15 cellular contexts compared by ENCODE assay signal in genomic region chr10:29783211-29783947, GRCh38.
DNase-seq lines count a peak whose midpoint lies in the region; ATAC-seq and TF ChIP-seq lines count a peak whose summit lies in the region.
"Had no signal": no experiment of that assay in that cellular context is flagged by ENCODE, and none has a peak within 500 bp of the region (broad histone marks: within the 10 kb centered on the region; RNA-seq: fewer than 3 reads in every experiment).

No MANE protein-coding gene starts in this region.

- TF ChIP-seq CTCF in transverse colon (IDR thresholded peaks at IDR 0.05) (no peak), spleen (IDR thresholded peaks at IDR 0.05 in 8 of 11, conservative IDR thresholded peaks at IDR 0.05 in 3 of 11) (no peak)

- H3K27ac Mint-ChIP-seq in naive thymus-derived CD4-positive, alpha-beta T cell = peak overlapping the region in 1 of 9 donors; percentile 39

- peaks cover 0 to 12% (median 0%) of the 10 kb centered on the region in 7 donors for H3K4me1 Mint-ChIP-seq in naive thymus-derived CD4-positive, alpha-beta T cell

- DNase-seq in HCEC 1CT (peak; percentile 7), adipocyte (ENCODE audit: low read depth) (peak; percentile 22), kidney tubule cell (ENCODE audit: low spot score) (peak; percentile 56), transverse colon (no peak), spleen (no peak)
- no peak for DNase-seq in naive thymus-derived CD4-positive, alpha-beta T cell
- DNase-seq in activated CD4-positive, alpha-beta T cell treated with anti-CD3 and anti-CD28 coated beads, Interleukin-2, amount 50 U/mL, for 48 hours = no peak
- DNase-seq: activated effector memory CD4-positive, alpha-beta T cell treated with Interleukin-2 at 50 U/mL for 16 hours; COR-L47; kidney; NCI-H524 treated with DMSO at 0.1 percent for 48 hours; SK-N-SH had no signal

- H3K36me3 ChIP-seq in adipocyte (ENCODE audit: control insufficient read depth, insufficient read depth, low read length, severe bottlenecking) (no peaks in the 10 kb centered on the region), transverse colon (no peaks in the 10 kb centered on the region), spleen (no peaks in the 10 kb centered on the region)
- no peaks in the 10 kb centered on the region for H3K36me3 ChIP-seq in naive thymus-derived CD4-positive, alpha-beta T cell (ENCODE audit: control insufficient read depth in 2 of 3, insufficient read depth in 3 of 3, low read length in 3 of 3)

- H3K4me1 ChIP-seq in adipocyte (ENCODE audit: control insufficient read depth, insufficient read depth, low read length) = peaks cover 18% of the 10 kb centered on the region
- peaks cover 0 to 18% (median 4%) of the 10 kb centered on the region in 4 donors for H3K4me1 ChIP-seq in transverse colon
- H3K4me1 ChIP-seq in naive thymus-derived CD4-positive, alpha-beta T cell (ENCODE audit: control insufficient read depth in 2 of 2, insufficient read depth in 2 of 2, low read length in 2 of 2) = no peaks in the 10 kb centered on the region
- no peaks in the 10 kb centered on the region for H3K4me1 ChIP-seq in spleen

- in situ Hi-C loops in transverse colon (cut with MboI; ENCODE audit: low pct_ligation_motif_present in 1 of 4, low pct_unique_long_range_greater_than_20kb in 1 of 4, low sequenced_read_pairs in 3 of 4) = no loop called here

- H3K4me3 Mint-ChIP-seq in naive thymus-derived CD4-positive, alpha-beta T cell = no peak overlapping the region
- H3K4me3 Mint-ChIP-seq: central memory CD8-positive, alpha-beta T cell; nephron had no signal

- POLR2A ChIA-PET in naive thymus-derived CD4-positive, alpha-beta T cell (lab: Charles Lee) = no interaction called here

- WGBS in transverse colon (ENCODE audit: low coverage in 1 of 2), 2 donors = 71 to 76% methylated on average over 2 to 3 of the region's 3 CpGs
- WGBS in spleen, 5 donors = 42 to 54% (median 51%) methylated on average over 3 of the region's 3 CpGs

- intact Hi-C loops in transverse colon (cut with DNase I; ENCODE audit: low total_unique reads) (no loop called here), spleen (cut with DNase I; ENCODE audit: low total_unique reads) (no loop called here)
- intact Hi-C loops in naive thymus-derived CD4-positive, alpha-beta T cell (cut with micrococcal nuclease) = no loop called here

- no peak for TF ChIP-seq POLR2A in transverse colon (IDR thresholded peaks at IDR 0.05)
- TF ChIP-seq POLR2A in spleen (IDR thresholded peaks at IDR 0.05) = no peak

- peaks cover 0 to 18% (median 2%) of the 10 kb centered on the region in 11 donors for H3K9me3 Mint-ChIP-seq in naive thymus-derived CD4-positive, alpha-beta T cell
- H3K9me3 Mint-ChIP-seq: central memory CD8-positive, alpha-beta T cell had no signal

- H3K27me3 Mint-ChIP-seq in naive thymus-derived CD4-positive, alpha-beta T cell = peaks cover 8 to 23% (median 20%) of the 10 kb centered on the region in 5 donors

- H3K9me3 ChIP-seq in adipocyte (ENCODE audit: control insufficient read depth, low read length) (no peaks in the 10 kb centered on the region), transverse colon (peaks cover 0 to 6% of the 10 kb centered on the region in 2 donors), spleen (peaks cover 0 to 9% (median 4%) of the 10 kb centered on the region in 8 donors)
- no peaks in the 10 kb centered on the region for H3K9me3 ChIP-seq in naive thymus-derived CD4-positive, alpha-beta T cell (ENCODE audit: control insufficient read depth in 2 of 3, low read length in 3 of 3)

- H3K4me3 ChIP-seq in adipocyte (ENCODE audit: low read length) = no peak overlapping the region
- H3K4me3 ChIP-seq in transverse colon = no peak overlapping the region
- H3K4me3 ChIP-seq in naive thymus-derived CD4-positive, alpha-beta T cell (ENCODE audit: low read length) = no peak overlapping the region
- H3K4me3 ChIP-seq in spleen = no peak overlapping the region

- H3K27me3 ChIP-seq in adipocyte (replicated peaks; ENCODE audit: control insufficient read depth, insufficient read depth, low read length) = no peaks in the 10 kb centered on the region
- H3K27me3 ChIP-seq in transverse colon = no peaks in the 10 kb centered on the region
- no peaks in the 10 kb centered on the region for H3K27me3 ChIP-seq in naive thymus-derived CD4-positive, alpha-beta T cell (ENCODE audit: control insufficient read depth in 2 of 2, insufficient read depth in 2 of 2, low read length in 2 of 2)
- peaks cover 0 to 26% (median 0%) of the 10 kb centered on the region in 7 donors for H3K27me3 ChIP-seq in spleen (replicated peaks in 1 of 7)

- no peak for ATAC-seq in naive thymus-derived CD4-positive, alpha-beta T cell
- ATAC-seq: activated CD4-positive, CD25-positive, alpha-beta regulatory T cell treated with anti-CD3 and anti-CD28 coated beads, Interleukin-2, amount 50 U/mL, for 24 hours had no signal

- peaks cover 0 to 6% (median 0%) of the 10 kb centered on the region in 5 donors for H3K36me3 Mint-ChIP-seq in naive thymus-derived CD4-positive, alpha-beta T cell

- no peak for TF ChIP-seq EP300 in transverse colon (IDR thresholded peaks at IDR 0.05; ENCODE audit: low read depth)

- H3K9ac ChIP-seq in adipocyte (ENCODE audit: low read length) = no peak overlapping the region

- H3K27ac ChIP-seq in transverse colon = peak overlapping the region; percentile 68 to 74 (median 72)
- no peak overlapping the region for H3K27ac ChIP-seq in naive thymus-derived CD4-positive, alpha-beta T cell (ENCODE audit: low read depth, low read length)
- no peak overlapping the region for H3K27ac ChIP-seq in spleen

- CTCF ChIA-PET in naive thymus-derived CD4-positive, alpha-beta T cell (lab: Charles Lee) = no interaction called here

Comparison
In these comparisons a context has a peak if more than half of its experiments do, and no peak if none do; other contexts are left out.
1. DNase-seq: peak in HCEC 1CT (single experiment), adipocyte (single experiment) and kidney tubule cell (single experiment); none in transverse colon (single experiment), naive thymus-derived CD4-positive, alpha-beta T cell (0 of 9), spleen (single experiment) and activated CD4-positive, alpha-beta T cell treated with anti-CD3 and anti-CD28 coated beads, Interleukin-2, amount 50 U/mL, for 48 hours (0 of 2).
2. H3K27ac ChIP-seq: peak in transverse colon (4 of 4); none in naive thymus-derived CD4-positive, alpha-beta T cell (single experiment) and spleen (0 of 8).